Comparison of ENCODE assay signal across 14 cellular contexts in genomic region chr11:67292671-67293070, GRCh38. TPM values are rescaled to one million over a fixed set of nuclear protein-coding genes. Genes with fewer than 3 reads are reported as not detected.
A peak's percentile ranks its signal among the peaks of the same experiment; 100 is the strongest.
DNase-seq lines count a peak whose midpoint lies in the region; TF ChIP-seq lines count a peak whose summit lies in the region.
"Had no signal": no experiment of that assay in that cellular context is flagged by ENCODE, and none has a peak within 500 bp of the region (broad histone marks: within the 10 kb centered on the region; RNA-seq: fewer than 3 reads in every experiment).

No MANE protein-coding gene starts in this region.

- H3K36me3 ChIP-seq in CD4-positive, alpha-beta memory T cell (ENCODE audit: insufficient read depth, low read length): peaks cover 23% of the 10 kb centered on the region

- no peak overlapping the region for H3K4me3 ChIP-seq in CD4-positive, alpha-beta memory T cell (ENCODE audit: low read length in 2 of 2)
- H3K4me3 ChIP-seq in NB4 (ENCODE audit: low read depth, low read length): peak overlapping the region; percentile 91
- H3K4me3 ChIP-seq: mucosa of descending colon had no signal

- H3K27me3 Mint-ChIP-seq in CD4-positive, alpha-beta memory T cell: no peaks in the 10 kb centered on the region
- H3K27me3 Mint-ChIP-seq in brain (peaks cover 8% of the 10 kb centered on the region), nephron progenitor cell (ENCODE audit: low read depth, poor library complexity) (peaks cover 3% of the 10 kb centered on the region)

- no peaks in the 10 kb centered on the region for H3K9me3 ChIP-seq in CD4-positive, alpha-beta memory T cell (ENCODE audit: control insufficient read depth in 1 of 2, low read length in 2 of 2)

- H3K27ac ChIP-seq in CD4-positive, alpha-beta memory T cell (ENCODE audit: low read depth, low read length): peak overlapping the region; percentile 11

- peaks cover 55% of the 10 kb centered on the region for H3K4me1 ChIP-seq in CD4-positive, alpha-beta memory T cell (ENCODE audit: insufficient read depth, low read length)

- H3K36me3 Mint-ChIP-seq in CD4-positive, alpha-beta memory T cell: peaks cover 39 to 55% of the 10 kb centered on the region in 2 donors
- H3K36me3 Mint-ChIP-seq in brain (peaks cover 68% of the 10 kb centered on the region), nephron progenitor cell (ENCODE audit: low read depth) (peaks cover 58% of the 10 kb centered on the region)

- DNase-seq in CD4-positive, alpha-beta memory T cell: no peak
- DNase-seq in NB4 (ENCODE audit: low read depth) (no peak), nephron progenitor cell (no peak), G401 (ENCODE audit: low spot score) (no peak)
- no peak for DNase-seq in effector CD4-positive, alpha-beta T cell
- no peak for DNase-seq in activated CD8-positive, alpha-beta memory T cell treated with anti-CD3 and anti-CD28 coated beads, Interleukin-2, amount 50 U/mL, for 4 hours
- DNase-seq: anterior cingulate cortex, H7, MV-4-11, retina, substantia nigra, SW 1271 had no signal

- intact Hi-C loops in CD4-positive, alpha-beta memory T cell (cut with micrococcal nuclease): no loop called here

- peak overlapping the region; percentile 44 to 90 (median 87) for H3K27ac Mint-ChIP-seq in CD4-positive, alpha-beta memory T cell
- H3K27ac Mint-ChIP-seq in brain (peak overlapping the region; percentile 22 to 92 (median 43)), nephron progenitor cell (peak overlapping the region; percentile 43)

- in situ Hi-C loops in G401 (cut with HindIII; ENCODE audit: low sequenced_read_pairs): no loop called here

- TF ChIP-seq POLR2A in NB4 (IDR thresholded peaks at IDR 0.05; ENCODE audit: extremely low read depth, insufficient read length): no peak

- peak overlapping the region; percentile 40 to 74 (median 60) for H3K4me3 Mint-ChIP-seq in CD4-positive, alpha-beta memory T cell
- peak overlapping the region; percentile 20 to 84 (median 51) for H3K4me3 Mint-ChIP-seq in brain
- no peak overlapping the region for H3K4me3 Mint-ChIP-seq in nephron progenitor cell

- CTCF ChIA-PET in CD4-positive, alpha-beta memory T cell (lab: Charles Lee; ENCODE audit: partially characterized antibody): interaction anchor here (1.1 to 2.9 kb wide), 6 partner anchors 9 to 59 kb away, joined by 3 to 14 read pairs (median 4); no protein-coding TSS in a partner anchor

- peaks cover 29 to 63% (median 42%) of the 10 kb centered on the region in 4 donors for H3K4me1 Mint-ChIP-seq in CD4-positive, alpha-beta memory T cell
- H3K4me1 Mint-ChIP-seq in brain (peaks cover 32% of the 10 kb centered on the region), nephron progenitor cell (peaks cover 26% of the 10 kb centered on the region)

- no peaks in the 10 kb centered on the region for H3K27me3 ChIP-seq in CD4-positive, alpha-beta memory T cell (ENCODE audit: insufficient read depth, low read length)

- POLR2A ChIA-PET in CD4-positive, alpha-beta memory T cell (lab: Charles Lee; ENCODE audit: partially characterized antibody): interaction anchor here (1.2 to 21.8 kb wide), 7 partner anchors 10 to 60 kb away, joined by 3 to 1163 read pairs (median 8); partner anchors contain the start of genes GRK2, POLD4 and SSH3

- peaks cover 0 to 19% (median 11%) of the 10 kb centered on the region in 8 donors for H3K9me3 Mint-ChIP-seq in CD4-positive, alpha-beta memory T cell
- peaks cover 14 to 29% (median 16%) of the 10 kb centered on the region in 5 experiments for H3K9me3 Mint-ChIP-seq in brain
- peaks cover 37% of the 10 kb centered on the region for H3K9me3 Mint-ChIP-seq in nephron progenitor cell

- TF ChIP-seq CTCF in NB4 (IDR thresholded peaks at IDR 0.05; ENCODE audit: low read depth, low read length): no peak
- no peak for TF ChIP-seq CTCF in brain (conservative IDR thresholded peaks at IDR 0.05)
- TF ChIP-seq CTCF in nephron progenitor cell (IDR thresholded peaks at IDR 0.05): no peak

RNA-seq across cellular contexts. Expression of gene ANKRD13D, which starts 3.6 kb away (rescaled TPM):
- 100 to 1,000 TPM; 244 to 247 TPM for total RNA-seq in CD4-positive, alpha-beta memory T cell
- polyA plus RNA-seq in CD4-positive, alpha-beta memory T cell: 10 to 100 TPM; 12.0 to 31.3 TPM
- polyA plus RNA-seq in brain (ENCODE audit: insufficient read depth, low read depth, low replicate concordance): 35.3 TPM
- total RNA-seq in G401 (2014; rRNA removed; shearing (Covaris generic)): 25.2 and 40.3 TPM in 2 replicates

RNA-seq across cellular contexts. Expression of gene SSH3, which starts 10.7 kb away (rescaled TPM):
- 10 to 100 TPM; 22.5 to 26.3 TPM for total RNA-seq in CD4-positive, alpha-beta memory T cell
- 1 to 10 TPM in 1 of 2 donors, under 1 TPM in 1; 0.79 to 6.5 TPM for polyA plus RNA-seq in CD4-positive, alpha-beta memory T cell
- polyA plus RNA-seq in brain (ENCODE audit: insufficient read depth, low read depth, low replicate concordance): 10.2 TPM
- total RNA-seq in G401 (2014; rRNA removed; shearing (Covaris generic)): 1.5 and 1.8 TPM in 2 replicates

RNA-seq across cellular contexts. Expression of gene GRK2, which starts 26.4 kb away (rescaled TPM):
- total RNA-seq in CD4-positive, alpha-beta memory T cell: 100 to 1,000 TPM; 299 to 310 TPM
- polyA plus RNA-seq in CD4-positive, alpha-beta memory T cell: 10 to 100 TPM; 12.8 to 63.7 TPM
- polyA plus RNA-seq in brain (ENCODE audit: insufficient read depth, low read depth, low replicate concordance): 92.8 TPM
- 35.1 and 48.8 TPM in 2 replicates for total RNA-seq in G401 (2014; rRNA removed; shearing (Covaris generic))
